In the genomic region with DNA sequence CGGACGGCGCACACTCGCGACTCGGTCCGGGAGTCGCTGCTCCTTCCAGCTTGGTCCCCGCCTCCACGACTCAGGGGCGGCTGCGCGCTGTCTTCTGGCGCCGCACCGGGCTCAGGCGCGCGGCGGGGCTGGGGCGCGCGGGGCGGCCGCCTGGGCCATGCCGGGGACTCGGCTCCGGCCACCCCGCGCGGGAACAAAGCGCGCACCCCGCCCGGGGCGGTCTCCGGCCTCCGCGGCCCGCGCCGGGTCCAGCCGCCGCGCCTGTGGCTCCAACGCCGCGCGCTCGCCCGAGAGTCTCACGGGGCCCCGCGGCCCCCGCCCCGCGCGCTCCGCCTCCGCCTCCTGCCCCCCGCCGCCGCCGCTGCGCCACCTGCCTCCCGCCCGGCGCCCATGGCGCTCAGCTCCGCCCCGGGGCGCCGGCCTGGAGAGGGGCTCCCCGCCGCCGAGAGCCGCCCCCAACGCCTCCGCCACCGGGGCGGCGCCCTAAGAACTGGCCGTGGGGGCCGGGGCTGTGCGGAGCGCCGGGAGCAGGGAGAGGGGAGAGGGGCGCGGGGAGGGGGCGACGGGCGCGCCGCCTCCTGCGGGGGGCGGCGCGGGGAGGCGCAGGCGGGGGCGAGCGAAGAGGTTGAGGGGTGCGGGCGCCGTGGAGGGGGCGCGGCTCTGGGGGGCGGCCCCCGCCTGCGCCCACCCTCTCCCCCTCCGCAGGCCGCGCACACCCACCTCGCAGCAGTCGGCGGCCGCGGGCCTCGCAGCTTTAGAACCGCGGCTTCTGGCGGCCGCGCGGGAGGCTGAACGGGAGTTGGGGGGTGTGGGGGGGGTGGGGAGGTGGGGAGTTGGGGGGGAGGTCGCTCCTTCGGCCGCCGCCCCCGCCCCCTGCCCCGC, we compare ENCODE assay signal across 8 cellular contexts. TPM values are rescaled to one million over a fixed set of nuclear protein-coding genes. Genes with fewer than 3 reads are reported as not detected.
A peak's percentile ranks its signal among the peaks of the same experiment; 100 is the strongest.
DNase-seq lines count a peak whose midpoint lies in the region; ATAC-seq, FAIRE-seq and TF ChIP-seq lines count a peak whose summit lies in the region.

No MANE protein-coding gene starts in this region.

- H3K4me1 ChIP-seq in BLaER1 treated with 17β-estradiol and CSF1 and Interleukin-3, amounts not matched to agents 10 nM and 100 nM = peaks cover 54 to 86% (median 74%) of the 10 kb centered on the region in 10 experiments
- no peaks in the 10 kb centered on the region for H3K4me1 ChIP-seq in RWPE2 (ENCODE audit: insufficient read depth, poor library complexity, severe bottlenecking)
- H3K4me1 ChIP-seq in left lung = peaks cover 12 to 59% of the 10 kb centered on the region in 2 donors

- H3K27me3 ChIP-seq in BLaER1 treated with 17β-estradiol and CSF1 and Interleukin-3, amounts not matched to agents 10 nM and 100 nM = peaks cover 28 to 69% (median 35%) of the 10 kb centered on the region in 11 experiments
- H3K27me3 ChIP-seq in RWPE2 (ENCODE audit: insufficient read depth, poor library complexity, severe bottlenecking) (peaks cover 75% of the 10 kb centered on the region), left lung (peaks cover 24 to 81% of the 10 kb centered on the region in 2 donors)

- intact Hi-C loops in left lung (cut with DNase I) (no loop called here), sciatic nerve (cut with DNase I) (loop anchor here (5.0 kb wide), 1 partner anchor 276 kb away; a partner anchor contains a TSS)

- H3K27ac ChIP-seq in BLaER1 treated with 17β-estradiol and CSF1 and Interleukin-3, amounts not matched to agents 10 nM and 100 nM = peak overlapping the region in 9 of 11 experiments; percentile 24 to 98 (median 90); a peak in 17 of 22 replicates
- H3K27ac ChIP-seq in RWPE2 (ENCODE audit: poor library complexity, severe bottlenecking) = no peak overlapping the region
- H3K27ac ChIP-seq in left lung = peak overlapping the region in 1 of 2 donors; percentile 67

- ATAC-seq in RWPE2 (ENCODE audit: low read depth) (no peak), left lung (no peak), sciatic nerve (no peak), GM19324 (IDR thresholded peaks at IDR 0.05; ENCODE audit: low FRiP score, unreplicated experiment) (no peak), HG03196 (IDR thresholded peaks at IDR 0.05; ENCODE audit: unreplicated experiment) (no peak)

- DNase-seq in GM19239 (ENCODE audit: insufficient read length, low spot score) = peak; percentile 69
- DNase-seq in RWPE2 (ENCODE audit: low spot score) = no peak
- peak in 1 of 2 donors; percentile 86 for DNase-seq in left lung
- DNase-seq in sciatic nerve (ENCODE audit: low spot score) = no peak
- DNase-seq in activated CD4-positive, alpha-beta T cell treated with anti-CD3 and anti-CD28 coated beads for 48 hours = no peak

- TF ChIP-seq CTCF in RWPE2 (IDR thresholded peaks at IDR 0.05; ENCODE audit: poor library complexity, severe bottlenecking) (no peak), left lung (IDR thresholded peaks at IDR 0.05) (no peak)

- H3K4me2 ChIP-seq in BLaER1 treated with 17β-estradiol and CSF1 and Interleukin-3, amounts not matched to agents 10 nM and 100 nM = peak overlapping the region; percentile 92 to 100 (median 98)

- no peak for FAIRE-seq in GM19239 (lab: Jason Lieb, UNC)

- H4K20me1 ChIP-seq in BLaER1 treated with 17β-estradiol and CSF1 and Interleukin-3, amounts not matched to agents 10 nM and 100 nM = peaks cover 56 to 90% (median 72%) of the 10 kb centered on the region in 11 experiments; a peak in 21 of 22 replicates

- H3K9me3 ChIP-seq in BLaER1 treated with 17β-estradiol and CSF1 and Interleukin-3, amounts not matched to agents 10 nM and 100 nM (replicated peaks in 1 of 11) = no peaks in the 10 kb centered on the region
- no peaks in the 10 kb centered on the region for H3K9me3 ChIP-seq in RWPE2 (ENCODE audit: severe bottlenecking)
- no peaks in the 10 kb centered on the region for H3K9me3 ChIP-seq in left lung

- no peaks in the 10 kb centered on the region; a peak in 2 of 22 replicates for H3K36me3 ChIP-seq in BLaER1 treated with 17β-estradiol and CSF1 and Interleukin-3, amounts not matched to agents 10 nM and 100 nM
- H3K36me3 ChIP-seq in RWPE2 (ENCODE audit: low read depth) (no peaks in the 10 kb centered on the region), left lung (no peaks in the 10 kb centered on the region)

- H3K4me3 ChIP-seq in BLaER1 treated with 17β-estradiol and CSF1 and Interleukin-3, amounts not matched to agents 10 nM and 100 nM = peak overlapping the region; percentile 60 to 76 (median 70)
- H3K4me3 ChIP-seq in RWPE2 (ENCODE audit: severe bottlenecking) (peak overlapping the region; percentile 17), left lung (peak overlapping the region; percentile 34 to 51)

- H3K9ac ChIP-seq in BLaER1 treated with 17β-estradiol and CSF1 and Interleukin-3, amounts not matched to agents 10 nM and 100 nM = peak overlapping the region; percentile 61 to 92 (median 88)

RNA-seq across cellular contexts. Expression of a gene that starts 35.7 kb away (rescaled TPM):
- total RNA-seq in left lung (10 to 100 TPM in 1 of 2 donors, 1 to 10 TPM in 1; 8.9 to 10.4 TPM), sciatic nerve (8.2 TPM)

Comparison
In these comparisons a context has a peak if more than half of its experiments do, and no peak if none do; other contexts are left out.
1. H3K4me3 ChIP-seq: peak in every context shown above with its lines; median percentile 70 in BLaER1 treated with 17β-estradiol and CSF1 and Interleukin-3, amounts not matched to agents 10 nM and 100 nM; 42 in left lung; 17 in RWPE2.